8 cellular contexts compared by ENCODE assay signal in the genomic region with DNA sequence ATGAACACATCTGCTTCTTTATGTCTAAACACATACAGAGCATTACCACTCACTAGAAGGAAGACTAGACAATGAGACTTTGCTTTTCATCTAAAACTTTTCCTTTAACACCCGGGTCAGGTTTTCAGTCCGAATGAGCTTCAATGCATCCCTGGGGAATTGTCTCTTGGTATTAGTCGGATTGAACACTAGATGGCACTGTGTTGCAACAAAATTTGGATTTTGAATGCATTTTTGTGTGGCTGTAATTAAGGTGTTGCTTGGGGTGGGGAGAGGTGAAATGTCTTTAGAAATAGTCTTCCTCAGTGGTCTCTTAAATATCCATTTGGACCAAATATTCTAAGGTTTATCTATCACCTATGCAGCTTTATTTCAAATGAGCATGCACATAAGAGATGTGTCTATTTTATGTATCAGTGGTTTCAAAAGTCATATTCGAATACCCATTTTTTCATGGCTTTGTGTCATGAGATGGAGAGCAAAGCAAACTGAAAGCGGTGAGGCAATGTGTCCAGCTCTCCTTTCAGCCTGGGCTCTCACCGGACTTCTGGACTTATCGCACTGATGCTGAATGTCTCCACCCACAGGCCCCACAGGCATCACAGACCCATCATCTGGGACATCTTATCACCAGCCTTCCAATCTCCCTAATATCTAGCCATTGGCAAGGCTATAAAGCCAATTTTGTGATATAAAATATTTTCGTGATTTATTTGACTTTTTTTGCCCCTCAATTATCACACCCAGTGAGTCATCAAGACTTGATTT.
DNase-seq lines count a peak whose midpoint lies in the region; ATAC-seq lines count a peak whose summit lies in the region.

No MANE protein-coding gene starts in this region.

- no peaks in the 10 kb centered on the region for H3K27me3 Mint-ChIP-seq in activated T-cell treated with anti-CD3 and anti-CD28 coated beads, Interleukin-2, amount 50 U/mL, for 72 hours (ENCODE audit: low read depth)

- H3K9me3 Mint-ChIP-seq in activated T-cell treated with anti-CD3 and anti-CD28 coated beads, Interleukin-2, amount 50 U/mL, for 72 hours = peaks cover 1 to 5% of the 10 kb centered on the region in 2 donors

- peak; percentile 59 for ATAC-seq in HG02798 (IDR thresholded peaks at IDR 0.05; ENCODE audit: poor library complexity, unreplicated experiment)
- ATAC-seq in activated T-cell treated with anti-CD3 and anti-CD28 coated beads, Interleukin-2, amount 50 U/mL, for 72 hours (replicated peaks in 1 of 2) = peak; percentile 5 to 8
- no peak for ATAC-seq in GM18511 (IDR thresholded peaks at IDR 0.05; ENCODE audit: unreplicated experiment)

- peaks cover 13 to 16% of the 10 kb centered on the region in 2 donors for H3K36me3 Mint-ChIP-seq in activated T-cell treated with anti-CD3 and anti-CD28 coated beads, Interleukin-2, amount 50 U/mL, for 72 hours (ENCODE audit: insufficient read depth in 2 of 2)

- peaks cover 46% of the 10 kb centered on the region for H3K4me1 Mint-ChIP-seq in activated T-cell treated with anti-CD3 and anti-CD28 coated beads, Interleukin-2, amount 50 U/mL, for 72 hours (ENCODE audit: low read depth)

- DNase-seq in DMS114 treated with DMSO at 0.1 percent for 48 hours (lab: John Stamatoyannopoulos, UW; ENCODE audit: unreplicated experiment) = peak; percentile 18
- DNase-seq in NCI-H510A (lab: John Stamatoyannopoulos, UW) = peak; percentile 46
- peak in 1 of 2 donors; percentile 55 for DNase-seq in activated T-cell treated with anti-CD3 and anti-CD28 coated beads, Interleukin-2, amount 50 U/mL, for 72 hours
- DNase-seq in globus pallidus (ENCODE audit: low spot score) = peak; percentile 43
- DNase-seq in putamen (ENCODE audit: low spot score) = peak; percentile 24
- no peak for DNase-seq in GF-D8 (lab: John Stamatoyannopoulos, UW)

- H3K4me3 Mint-ChIP-seq in activated T-cell treated with anti-CD3 and anti-CD28 coated beads, Interleukin-2, amount 50 U/mL, for 72 hours = peak overlapping the region; percentile 34 to 46

- peak overlapping the region; percentile 18 for H3K27ac Mint-ChIP-seq in activated T-cell treated with anti-CD3 and anti-CD28 coated beads, Interleukin-2, amount 50 U/mL, for 72 hours
